11 cellular contexts compared by ENCODE assay signal in genomic region chr5:17223375-17224185, GRCh38. TPM values are rescaled to one million over a fixed set of nuclear protein-coding genes. Genes with fewer than 3 reads are reported as not detected.
DNase-seq lines count a peak whose midpoint lies in the region; ATAC-seq and TF ChIP-seq lines count a peak whose summit lies in the region.
"Had no signal": no experiment of that assay in that cellular context is flagged by ENCODE, and none has a peak within 500 bp of the region (broad histone marks: within the 10 kb centered on the region; RNA-seq: fewer than 3 reads in every experiment).

No MANE protein-coding gene starts in this region.

- peak overlapping the region; percentile 22 for H3K4me3 ChIP-seq in GM12865 (ENCODE audit: low read depth, low read length)
- H3K4me3 ChIP-seq: BLaER1 had no signal

- H3K27me3 ChIP-seq in foreskin keratinocyte = no peaks in the 10 kb centered on the region
- H3K27me3 ChIP-seq: BLaER1 had no signal

- H3K27ac ChIP-seq in foreskin keratinocyte = peak overlapping the region; percentile 19
- H3K27ac ChIP-seq: BLaER1 had no signal

- DNase-seq in GM12865 (ENCODE audit: low read depth) (peak; percentile 67), foreskin keratinocyte (peak; percentile 51 to 78), T1000 (lab: John Stamatoyannopoulos, UW) (no peak), NCI-H2171 (lab: John Stamatoyannopoulos, UW) (no peak), epidermal melanocyte (ENCODE audit: insufficient read length, low spot score) (no peak), NCI-H526 treated with DMSO at 0.1 percent for 48 hours (lab: John Stamatoyannopoulos, UW) (no peak)
- DNase-seq: activated CD4-positive, alpha-beta T cell treated with anti-CD3 and anti-CD28 coated beads, Interleukin-2, amount 10 ng/mL, durations not matched to agents 7 days and 5 days; stimulated activated CD4-positive, alpha-beta T cell treated with anti-CD3 and anti-CD28 coated beads, Interleukin-4, amount 100 ng/mL, for 24 hours had no signal

- TF ChIP-seq CTCF in GM12865 (IDR thresholded peaks at IDR 0.05; ENCODE audit: insufficient read depth, low read depth, low read length, missing control alignments) = no peak
- no peak for TF ChIP-seq CTCF in foreskin keratinocyte (conservative IDR thresholded peaks at IDR 0.05)

- ATAC-seq in GM21529 (IDR thresholded peaks at IDR 0.05; ENCODE audit: unreplicated experiment) = peak; percentile 38
- ATAC-seq in HG03354 (IDR thresholded peaks at IDR 0.05; ENCODE audit: poor library complexity, severe bottlenecking, unreplicated experiment) = peak; percentile 30
- ATAC-seq in foreskin keratinocyte = peak; percentile 36

- H3K4me1 ChIP-seq in foreskin keratinocyte = peaks cover 78% of the 10 kb centered on the region

RNA-seq across cellular contexts. Expression of gene BASP1, which starts 6.1 kb away (rescaled TPM):
- 83.8 and 106 TPM in 2 replicates for total RNA-seq in foreskin keratinocyte
- 106 and 127 TPM in 2 replicates for polyA plus RNA-seq in foreskin keratinocyte

Comparison
In these comparisons a context has a peak if more than half of its experiments do, and no peak if none do; other contexts are left out.
1. DNase-seq: peak in GM12865 (single experiment) and foreskin keratinocyte (2 of 2); none in T1000 (single experiment), NCI-H2171 (single experiment), epidermal melanocyte (single experiment) and NCI-H526 treated with DMSO at 0.1 percent for 48 hours (single experiment).
2. Peak in every context shown above with its lines, with median percentiles within 50 percentile points of each other: ATAC-seq.